In genomic region chrX:11138498-11139390, GRCh38 we compare ENCODE assay signal across 19 cellular contexts. TPM values are rescaled to one million over a fixed set of nuclear protein-coding genes. Genes with fewer than 3 reads are reported as not detected.
DNase-seq lines count a peak whose midpoint lies in the region; ATAC-seq, FAIRE-seq and TF ChIP-seq lines count a peak whose summit lies in the region.
"Had no signal": no experiment of that assay in that cellular context is flagged by ENCODE, and none has a peak within 500 bp of the region (broad histone marks: within the 10 kb centered on the region; RNA-seq: fewer than 3 reads in every experiment).

No MANE protein-coding gene starts in this region.

- TF ChIP-seq EP300 in K562 (IDR thresholded peaks at IDR 0.05; ENCODE audit: low read length): no peak

- H3K27ac ChIP-seq in left ventricle myocardium inferior (replicated peaks) (no peak overlapping the region), K562 (ENCODE audit: extremely low read depth, low read depth, low read length) (no peak overlapping the region), left lung (no peak overlapping the region), upper lobe of right lung (no peak overlapping the region), PC-9 (no peak overlapping the region)
- H3K27ac ChIP-seq: BLaER1 treated with 17β-estradiol and CSF1 and Interleukin-3, amounts not matched to agents 10 nM and 100 nM; GM23248; KMS-11; RWPE1 had no signal

- in situ Hi-C loops in K562 (cut with MboI): no loop called here

- no peaks in the 10 kb centered on the region for H3K4me1 ChIP-seq in left ventricle myocardium inferior
- peaks cover 0 to 14% of the 10 kb centered on the region in 2 experiments; a peak in 2 of 5 replicates for H3K4me1 ChIP-seq in K562 (replicated peaks in 1 of 2; ENCODE audit: control insufficient read depth in 2 of 2, insufficient read depth in 2 of 2, low read length in 2 of 2)
- H3K4me1 ChIP-seq in left lung: no peaks in the 10 kb centered on the region
- H3K4me1 ChIP-seq in upper lobe of right lung: no peaks in the 10 kb centered on the region
- H3K4me1 ChIP-seq in PC-9 (replicated peaks; ENCODE audit: insufficient read depth): no peaks in the 10 kb centered on the region
- H3K4me1 ChIP-seq: BLaER1 treated with 17β-estradiol and CSF1 and Interleukin-3, amounts not matched to agents 10 nM and 100 nM had no signal

- H3K79me2 ChIP-seq in K562 (ENCODE audit: control insufficient read depth, insufficient read depth, low read length) (no peaks in the 10 kb centered on the region), PC-9 (ENCODE audit: low read depth) (no peaks in the 10 kb centered on the region)

- no peak overlapping the region for H3K4me3 Mint-ChIP-seq in chondrocyte (ENCODE audit: unreplicated experiment)
- H3K4me3 Mint-ChIP-seq: CD8-positive, alpha-beta memory T cell had no signal

- DNase-seq in cardiac septum (ENCODE audit: low spot score) (peak; percentile 77), left ventricle myocardium inferior (no peak), K562 (ENCODE audit: extremely low read depth in 1 of 4, low spot score in 3 of 4) (no peak), left lung (peak in 1 of 2 donors; percentile 53), upper lobe of right lung (no peak), chondrocyte (ENCODE audit: low spot score) (no peak), inferior parietal cortex (ENCODE audit: extremely low spot score) (no peak), PC-9 (no peak)
- DNase-seq: CD8-positive, alpha-beta memory T cell; DMS79 treated with DMSO at 0.1 percent for 48 hours; GM23248; MG63; NCI-H1092; NCI-H146; NCI-H2081; NCI-H774 had no signal

- H3K27ac Mint-ChIP-seq in chondrocyte (ENCODE audit: unreplicated experiment): no peak overlapping the region
- H3K27ac Mint-ChIP-seq: CD8-positive, alpha-beta memory T cell had no signal

- no peak for TF ChIP-seq RAD21 in K562 (CRISPR knock-in tag; conservative IDR thresholded peaks at IDR 0.05 in 1 of 2, IDR thresholded peaks at IDR 0.05 in 1 of 2)

- H3K27me3 Mint-ChIP-seq in chondrocyte (ENCODE audit: low read depth): no peaks in the 10 kb centered on the region

- no peaks in the 10 kb centered on the region for H3K9me3 Mint-ChIP-seq in chondrocyte (ENCODE audit: low read depth)
- H3K9me3 Mint-ChIP-seq: CD8-positive, alpha-beta memory T cell had no signal

- peaks cover 4% of the 10 kb centered on the region for H3K4me1 Mint-ChIP-seq in chondrocyte (ENCODE audit: low read depth)

- TF ChIP-seq CTCF in left ventricle myocardium inferior (IDR thresholded peaks at IDR 0.05; ENCODE audit: borderline replicate concordance): no peak
- no peak for TF ChIP-seq CTCF in K562 (IDR thresholded peaks at IDR 0.05 in 2 of 3, conservative IDR thresholded peaks at IDR 0.05 in 1 of 3; ENCODE audit: insufficient read depth in 2 of 3, low read depth in 1 of 3, low read length in 3 of 3)
- no peak for TF ChIP-seq CTCF in left lung (IDR thresholded peaks at IDR 0.05)
- TF ChIP-seq CTCF in upper lobe of right lung (IDR thresholded peaks at IDR 0.05): no peak
- no peak for TF ChIP-seq CTCF in chondrocyte (IDR thresholded peaks at IDR 0.05)
- TF ChIP-seq CTCF in PC-9 (conservative IDR thresholded peaks at IDR 0.05): no peak

- ATAC-seq in K562: no peak
- ATAC-seq in left lung: peak; percentile 26
- ATAC-seq in upper lobe of right lung: peak; percentile 10

- TF ChIP-seq POLR2A in K562 (conservative IDR thresholded peaks at IDR 0.05): no peak

- no peak overlapping the region for H3K9ac ChIP-seq in K562 (ENCODE audit: insufficient read depth in 1 of 2, low read depth in 2 of 2, low read length in 2 of 2)
- H3K9ac ChIP-seq: BLaER1 treated with 17β-estradiol and CSF1 and Interleukin-3, amounts not matched to agents 10 nM and 100 nM; GM23248; KMS-11 had no signal

- H3K9me3 ChIP-seq in left ventricle myocardium inferior (replicated peaks): no peaks in the 10 kb centered on the region
- H3K9me3 ChIP-seq in K562 (replicated peaks; ENCODE audit: control insufficient read depth, insufficient read depth, low read depth, low read length): no peaks in the 10 kb centered on the region
- H3K9me3 ChIP-seq in left lung: no peaks in the 10 kb centered on the region
- H3K9me3 ChIP-seq in upper lobe of right lung: no peaks in the 10 kb centered on the region
- no peaks in the 10 kb centered on the region for H3K9me3 ChIP-seq in PC-9 (ENCODE audit: insufficient read depth, low read depth)
- H3K9me3 ChIP-seq: BLaER1 treated with 17β-estradiol and CSF1 and Interleukin-3, amounts not matched to agents 10 nM and 100 nM; MG63 had no signal

- BruUV-seq in K562 (replicated peaks; lab: Mats Ljungman, UMichigan): no TSS peak
- BruUV-seq in PC-9 (replicated peaks; lab: Mats Ljungman, UMichigan): no TSS peak

- intact Hi-C loops in cardiac septum (cut with DNase I) (loop anchor here (5.0 kb wide), 1 partner anchor 946 kb away; no protein-coding TSS in a partner anchor), left ventricle myocardium inferior (cut with micrococcal nuclease) (no loop called here), K562 (cut with micrococcal nuclease) (loop anchor here (5.0 to 10.0 kb wide), 2 partner anchors 264 to 634 kb away; no protein-coding TSS in a partner anchor), left lung (cut with DNase I) (loop anchor here in 1 of 2 donors (5.0 kb wide), 1 partner anchor 946 kb away; no protein-coding TSS in a partner anchor), upper lobe of right lung (cut with DNase I) (no loop called here), PC-9 (cut with micrococcal nuclease; ENCODE audit: unreplicated experiment) (no loop called here)

- no peaks in the 10 kb centered on the region for H3F3A ChIP-seq in PC-9 (ENCODE audit: insufficient read depth, low read depth)

- FAIRE-seq in K562 (lab: Jason Lieb, UNC): no peak

- no peaks in the 10 kb centered on the region for H3K9me1 ChIP-seq in K562 (ENCODE audit: control insufficient read depth, insufficient read depth, low read length)

- no peaks in the 10 kb centered on the region for H3K36me3 Mint-ChIP-seq in chondrocyte (ENCODE audit: low read depth)
- H3K36me3 Mint-ChIP-seq: CD8-positive, alpha-beta memory T cell had no signal

- no peaks in the 10 kb centered on the region for H3K9me2 ChIP-seq in PC-9 (ENCODE audit: insufficient read depth)

- H3K4me2 ChIP-seq in K562 (ENCODE audit: insufficient read depth, low read length) (no peak overlapping the region), PC-9 (no peak overlapping the region)
- H3K4me2 ChIP-seq: BLaER1 treated with 17β-estradiol and CSF1 and Interleukin-3, amounts not matched to agents 10 nM and 100 nM; KMS-11 had no signal

- H2AFZ ChIP-seq in K562 (ENCODE audit: low read depth, low read length) (no peak overlapping the region), PC-9 (no peak overlapping the region)
- H2AFZ ChIP-seq: GM23248 had no signal

- H3K4me3 ChIP-seq in left ventricle myocardium inferior (no peak overlapping the region), K562 (no peak overlapping the region), left lung (no peak overlapping the region), upper lobe of right lung (no peak overlapping the region), PC-9 (no peak overlapping the region)
- H3K4me3 ChIP-seq: BLaER1 treated with 17β-estradiol and CSF1 and Interleukin-3, amounts not matched to agents 10 nM and 100 nM; GM23248; MG63 had no signal

- CTCF ChIA-PET in K562 (lab: Yijun Ruan, JAX; ENCODE audit: low intra/inter-chr PET ratio): interaction anchor here (2.2 kb wide), 1 partner anchor 949 kb away, joined by 18 read pairs; no protein-coding TSS in a partner anchor
- CTCF ChIA-PET in PC-9 (lab: Charles Lee): no interaction called here

- no peaks in the 10 kb centered on the region for H4K20me1 ChIP-seq in K562 (replicated peaks; ENCODE audit: control insufficient read depth, insufficient read depth, low read length)
- H4K20me1 ChIP-seq in PC-9 (ENCODE audit: insufficient read depth): no peaks in the 10 kb centered on the region

- H3K27me3 ChIP-seq in left ventricle myocardium inferior (ENCODE audit: low read depth): no peaks in the 10 kb centered on the region
- no peaks in the 10 kb centered on the region for H3K27me3 ChIP-seq in K562 (ENCODE audit: control insufficient read depth in 2 of 2, insufficient read depth in 2 of 2, low read length in 2 of 2)
- H3K27me3 ChIP-seq in left lung: peaks cover 0 to 10% of the 10 kb centered on the region in 2 donors
- no peaks in the 10 kb centered on the region for H3K27me3 ChIP-seq in upper lobe of right lung
- H3K27me3 ChIP-seq in PC-9 (ENCODE audit: insufficient read depth, low read depth): no peaks in the 10 kb centered on the region
- H3K27me3 ChIP-seq: MG63 had no signal

- H3K36me3 ChIP-seq in left ventricle myocardium inferior (no peaks in the 10 kb centered on the region), K562 (ENCODE audit: control insufficient read depth, insufficient read depth, low read length) (peaks cover 36% of the 10 kb centered on the region), left lung (no peaks in the 10 kb centered on the region), upper lobe of right lung (no peaks in the 10 kb centered on the region), PC-9 (ENCODE audit: low read depth) (no peaks in the 10 kb centered on the region)
- H3K36me3 ChIP-seq: BLaER1 treated with 17β-estradiol and CSF1 and Interleukin-3, amounts not matched to agents 10 nM and 100 nM; MG63 had no signal

- POLR2A ChIA-PET in K562 (lab: Yijun Ruan, JAX): no interaction called here
- POLR2A ChIA-PET in PC-9 (lab: Charles Lee; ENCODE audit: unreplicated experiment): no interaction called here

- WGBS in K562 (ENCODE audit: insufficient coverage, low coverage, missing lambda C conversion rate): 81% methylated on average over 9 of the region's 56 CpGs

RNA-seq across cellular contexts. Expression of gene HCCS, which starts 27.6 kb away (rescaled TPM):
- total RNA-seq in cardiac septum (56.0 TPM), left ventricle myocardium inferior (60.9 TPM), K562 (2014; rRNA removed) (49.4 and 51.3 TPM in 2 replicates), K562 (2014; rRNA removed; fragmentation: Illumina TruSeq; extraction: Trizol) (66.9 and 71.1 TPM in 2 replicates), K562 (2015; rRNA removed; fragmentation: Illumina TruSeq; extraction: Trizol) (50.5 and 53.4 TPM in 2 replicates), K562 (2021) (64.8 and 70.1 TPM in 2 replicates), left lung (10 to 100 TPM; 18.9 to 20.8 TPM), upper lobe of right lung (19.4 TPM), chondrocyte (25.0 to 25.8 TPM (median 25.5 TPM) in 3 replicates), PC-9 (2021) (30.4 and 38.5 TPM in 2 replicates)
- 8.4 and 10.2 TPM in 2 replicates for total RNA-seq in K562 (2011; cell fraction: chromatin; rRNA removed; ENCODE audit: low replicate concordance)
- 10.5 and 11.3 TPM in 2 replicates for total RNA-seq in K562 (2011; cell fraction: nucleolus; rRNA removed)
- total RNA-seq in K562 (2011; cell fraction: nucleoplasm; rRNA removed): 13.2 and 18.2 TPM in 2 replicates
- polyA plus RNA-seq in K562 (2011; rRNA removed) (53.8 and 70.5 TPM in 2 replicates), K562 (2014; fragmentation: Illumina TruSeq; extraction: Trizol) (71.0 and 72.3 TPM in 2 replicates), K562 (2014; fragmentation: Nextera tagmentation; extraction: Ambion mirVana) (10 to 100 TPM; 22.9 to 26.8 TPM), K562 (2014; rRNA removed) (71.9 and 81.5 TPM in 2 replicates)
- 24.6 and 35.4 TPM in 2 replicates for polyA plus RNA-seq in K562 (2011; cell fraction: cytosol; rRNA removed)
- polyA plus RNA-seq in K562 (2011; cell fraction: nucleus; rRNA removed): 12.7 and 17.6 TPM in 2 replicates
- polyA plus RNA-seq in K562 (2012): 37.4 and 67.9 TPM in 2 replicates
- 52.3 and 64.9 TPM in 2 replicates for polyA minus RNA-seq in K562 (2011; rRNA and poly(A)+ RNA removed)
- polyA minus RNA-seq in K562 (2011; cell fraction: cytosol; rRNA and poly(A)+ RNA removed): 13.9 and 27.8 TPM in 2 replicates
- polyA minus RNA-seq in K562 (2011; cell fraction: nucleus; rRNA and poly(A)+ RNA removed): 4.7 and 8.8 TPM in 2 replicates

Comparison
In these comparisons a context has a peak if more than half of its experiments do, and no peak if none do; other contexts are left out.
1. intact Hi-C loops: an anchor here in cardiac septum (5.0 kb wide) and K562 (5.0 to 10.0 kb wide); none called in left ventricle myocardium inferior, upper lobe of right lung and PC-9.